2 cellular contexts compared by ENCODE assay signal in the genomic region with DNA sequence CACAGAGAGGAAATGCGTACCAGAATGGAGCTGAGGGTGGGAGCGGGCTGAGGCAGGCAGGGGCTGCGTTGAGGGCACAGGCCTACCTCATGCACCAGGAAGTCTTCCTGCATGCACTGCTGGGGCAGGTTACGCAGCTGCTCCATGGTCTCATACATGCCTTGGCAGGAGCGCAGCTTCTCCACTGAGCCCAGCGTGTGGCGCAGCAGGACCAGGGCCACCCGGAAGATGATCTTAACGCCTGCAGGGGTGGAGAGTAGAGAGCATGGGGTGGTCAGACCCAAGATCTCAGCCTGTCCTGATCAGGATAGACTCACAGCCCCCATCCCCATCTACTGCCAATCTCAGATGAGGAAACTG.
TF ChIP-seq lines count a peak whose summit lies in the region.

No MANE protein-coding gene starts in this region.

TF ChIP-seq in HEK293, 187 proteins besides CTCF, POLR2A, EP300 and RAD21:
- TF ChIP-seq, protein P1, sequence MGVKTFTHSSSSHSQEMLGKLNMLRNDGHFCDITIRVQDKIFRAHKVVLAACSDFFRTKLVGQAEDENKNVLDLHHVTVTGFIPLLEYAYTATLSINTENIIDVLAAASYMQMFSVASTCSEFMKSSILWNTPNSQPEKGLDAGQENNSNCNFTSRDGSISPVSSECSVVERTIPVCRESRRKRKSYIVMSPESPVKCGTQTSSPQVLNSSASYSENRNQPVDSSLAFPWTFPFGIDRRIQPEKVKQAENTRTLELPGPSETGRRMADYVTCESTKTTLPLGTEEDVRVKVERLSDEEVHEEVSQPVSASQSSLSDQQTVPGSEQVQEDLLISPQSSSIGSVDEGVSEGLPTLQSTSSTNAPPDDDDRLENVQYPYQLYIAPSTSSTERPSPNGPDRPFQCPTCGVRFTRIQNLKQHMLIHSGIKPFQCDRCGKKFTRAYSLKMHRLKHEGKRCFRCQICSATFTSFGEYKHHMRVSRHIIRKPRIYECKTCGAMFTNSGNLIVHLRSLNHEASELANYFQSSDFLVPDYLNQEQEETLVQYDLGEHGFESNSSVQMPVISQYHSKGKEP (tag by site-specific recombination; IDR thresholded peaks at IDR 0.05), result peak; percentile 41; the same call in 1 of the 2 replicates
- TF ChIP-seq ZNF184 (tag by site-specific recombination; IDR thresholded peaks at IDR 0.05) (no peak), GFI1B (tag by site-specific recombination; IDR thresholded peaks at IDR 0.05) (no peak), ZNF791 (tag by site-specific recombination; IDR thresholded peaks at IDR 0.05) (no peak), ZNF354C (tag by site-specific recombination; IDR thresholded peaks at IDR 0.05; ENCODE audit: borderline replicate concordance, low read depth) (no peak), ZNF394 (tag by site-specific recombination; IDR thresholded peaks at IDR 0.05; ENCODE audit: borderline replicate concordance) (peak; percentile 33; the same call in 1 of the 2 replicates), ZNF600 (tag by site-specific recombination; IDR thresholded peaks at IDR 0.05) (peak; percentile 52; the same call in 1 of the 2 replicates), KLF1 (tag by site-specific recombination; IDR thresholded peaks at IDR 0.05) (no peak), ZNF654 (tag by site-specific recombination; IDR thresholded peaks at IDR 0.05; ENCODE audit: low read depth) (peak; percentile 16; the same call in 1 of the 2 replicates)

TF ChIP-seq in K562, 482 proteins besides CTCF, POLR2A, EP300 and RAD21:
- TF ChIP-seq RAD51 (IDR thresholded peaks at IDR 0.05; ENCODE audit: borderline replicate concordance, low read depth) (no peak), HMG20B (CRISPR knock-in tag; IDR thresholded peaks at IDR 0.05) (no peak), PHF8 (IDR thresholded peaks at IDR 0.05; ENCODE audit: borderline replicate concordance, low read length) (no peak), ZNF785 (CRISPR knock-in tag; IDR thresholded peaks at IDR 0.05) (no peak)
- TF ChIP-seq, protein P2, sequence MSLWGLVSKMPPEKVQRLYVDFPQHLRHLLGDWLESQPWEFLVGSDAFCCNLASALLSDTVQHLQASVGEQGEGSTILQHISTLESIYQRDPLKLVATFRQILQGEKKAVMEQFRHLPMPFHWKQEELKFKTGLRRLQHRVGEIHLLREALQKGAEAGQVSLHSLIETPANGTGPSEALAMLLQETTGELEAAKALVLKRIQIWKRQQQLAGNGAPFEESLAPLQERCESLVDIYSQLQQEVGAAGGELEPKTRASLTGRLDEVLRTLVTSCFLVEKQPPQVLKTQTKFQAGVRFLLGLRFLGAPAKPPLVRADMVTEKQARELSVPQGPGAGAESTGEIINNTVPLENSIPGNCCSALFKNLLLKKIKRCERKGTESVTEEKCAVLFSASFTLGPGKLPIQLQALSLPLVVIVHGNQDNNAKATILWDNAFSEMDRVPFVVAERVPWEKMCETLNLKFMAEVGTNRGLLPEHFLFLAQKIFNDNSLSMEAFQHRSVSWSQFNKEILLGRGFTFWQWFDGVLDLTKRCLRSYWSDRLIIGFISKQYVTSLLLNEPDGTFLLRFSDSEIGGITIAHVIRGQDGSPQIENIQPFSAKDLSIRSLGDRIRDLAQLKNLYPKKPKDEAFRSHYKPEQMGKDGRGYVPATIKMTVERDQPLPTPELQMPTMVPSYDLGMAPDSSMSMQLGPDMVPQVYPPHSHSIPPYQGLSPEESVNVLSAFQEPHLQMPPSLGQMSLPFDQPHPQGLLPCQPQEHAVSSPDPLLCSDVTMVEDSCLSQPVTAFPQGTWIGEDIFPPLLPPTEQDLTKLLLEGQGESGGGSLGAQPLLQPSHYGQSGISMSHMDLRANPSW (CRISPR knock-in tag; IDR thresholded peaks at IDR 0.05), result no peak
- TF ChIP-seq, protein P3, sequence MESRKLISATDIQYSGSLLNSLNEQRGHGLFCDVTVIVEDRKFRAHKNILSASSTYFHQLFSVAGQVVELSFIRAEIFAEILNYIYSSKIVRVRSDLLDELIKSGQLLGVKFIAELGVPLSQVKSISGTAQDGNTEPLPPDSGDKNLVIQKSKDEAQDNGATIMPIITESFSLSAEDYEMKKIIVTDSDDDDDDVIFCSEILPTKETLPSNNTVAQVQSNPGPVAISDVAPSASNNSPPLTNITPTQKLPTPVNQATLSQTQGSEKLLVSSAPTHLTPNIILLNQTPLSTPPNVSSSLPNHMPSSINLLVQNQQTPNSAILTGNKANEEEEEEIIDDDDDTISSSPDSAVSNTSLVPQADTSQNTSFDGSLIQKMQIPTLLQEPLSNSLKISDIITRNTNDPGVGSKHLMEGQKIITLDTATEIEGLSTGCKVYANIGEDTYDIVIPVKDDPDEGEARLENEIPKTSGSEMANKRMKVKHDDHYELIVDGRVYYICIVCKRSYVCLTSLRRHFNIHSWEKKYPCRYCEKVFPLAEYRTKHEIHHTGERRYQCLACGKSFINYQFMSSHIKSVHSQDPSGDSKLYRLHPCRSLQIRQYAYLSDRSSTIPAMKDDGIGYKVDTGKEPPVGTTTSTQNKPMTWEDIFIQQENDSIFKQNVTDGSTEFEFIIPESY (CRISPR knock-in tag; IDR thresholded peaks at IDR 0.05), result peak; percentile 1; the same call in 1 of the 2 replicates
- TF ChIP-seq, protein P4, sequence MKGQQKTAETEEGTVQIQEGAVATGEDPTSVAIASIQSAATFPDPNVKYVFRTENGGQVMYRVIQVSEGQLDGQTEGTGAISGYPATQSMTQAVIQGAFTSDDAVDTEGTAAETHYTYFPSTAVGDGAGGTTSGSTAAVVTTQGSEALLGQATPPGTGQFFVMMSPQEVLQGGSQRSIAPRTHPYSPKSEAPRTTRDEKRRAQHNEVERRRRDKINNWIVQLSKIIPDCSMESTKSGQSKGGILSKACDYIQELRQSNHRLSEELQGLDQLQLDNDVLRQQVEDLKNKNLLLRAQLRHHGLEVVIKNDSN (CRISPR knock-in tag; IDR thresholded peaks at IDR 0.05), result no peak
